Comparison of ENCODE assay signal across 8 cellular contexts in the genomic region with DNA sequence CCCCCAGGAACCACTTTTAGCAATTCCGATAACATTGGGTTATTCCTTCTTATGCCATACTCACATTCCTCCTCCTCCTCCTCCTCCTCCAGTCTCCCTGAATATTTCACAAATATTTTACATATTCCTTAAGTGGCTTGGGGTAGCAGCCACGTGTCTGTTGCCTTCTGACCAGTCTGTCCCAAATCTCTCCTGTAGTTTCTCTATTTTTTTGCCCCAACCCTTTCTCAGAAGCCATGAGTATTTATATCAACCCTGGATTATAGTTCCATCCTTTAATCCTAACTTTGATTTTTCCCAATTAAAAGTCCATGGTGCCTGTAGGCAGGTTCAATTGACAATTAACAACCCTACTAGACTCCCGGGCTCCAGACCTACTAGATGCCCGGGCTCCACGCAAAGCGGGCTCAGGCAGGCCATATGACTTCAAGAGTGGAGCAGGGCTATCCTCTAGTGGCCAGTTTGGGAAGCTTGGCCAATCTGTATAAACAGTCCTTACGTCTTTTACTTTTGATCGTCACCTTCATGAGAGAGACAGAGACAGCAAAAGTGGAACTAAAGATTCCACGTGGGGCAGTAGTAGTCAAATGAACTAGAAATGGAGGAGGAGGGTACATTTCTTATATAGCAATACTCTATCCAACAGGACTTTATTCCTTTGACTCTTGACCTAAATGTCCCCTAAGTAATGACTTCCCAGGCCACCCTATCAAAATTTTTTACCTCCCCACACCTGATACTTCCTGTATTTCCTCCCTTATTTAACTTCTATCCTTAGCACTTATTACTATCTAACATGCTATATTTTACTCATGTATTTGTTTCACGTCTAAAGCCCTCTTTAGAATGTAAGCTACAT.
A peak's percentile ranks its signal among the peaks of the same experiment; 100 is the strongest.
DNase-seq lines count a peak whose midpoint lies in the region; ATAC-seq, FAIRE-seq and TF ChIP-seq lines count a peak whose summit lies in the region.

No MANE protein-coding gene starts in this region.

- CTCF ChIA-PET in AG04450 (lab: Charles Lee) (interaction anchor here (0.7 to 2.5 kb wide), 8 partner anchors 10 to 591 kb away, joined by 3 to 29 read pairs (median 4); a partner anchor contains a TSS), HepG2 (lab: Yijun Ruan, JAX; ENCODE audit: low intra/inter-chr PET ratio, low total read pairs) (interaction anchor here (2.3 kb wide), 1 partner anchor 133 kb away, joined by 29 read pairs; no protein-coding TSS in a partner anchor)

- no peak overlapping the region for H3K27ac ChIP-seq in AG04450 (ENCODE audit: low read depth, low read length)
- H3K27ac ChIP-seq in HepG2 (ENCODE audit: extremely low read length, insufficient read depth, low read length): no peak overlapping the region
- H3K27ac ChIP-seq in stomach smooth muscle (ENCODE audit: low read length): no peak overlapping the region

- no peaks in the 10 kb centered on the region for H4K20me1 ChIP-seq in HepG2 (ENCODE audit: insufficient read depth, low read length)

- WGBS in HepG2 (ENCODE audit: low lambda C conversion rate): 18% methylated on average over 10 of the region's 10 CpGs

- H3K36me3 ChIP-seq in HepG2 (replicated peaks in 1 of 2; ENCODE audit: control insufficient read depth in 1 of 2, insufficient read depth in 2 of 2, low read length in 2 of 2): no peaks in the 10 kb centered on the region
- no peaks in the 10 kb centered on the region for H3K36me3 ChIP-seq in stomach smooth muscle (ENCODE audit: control insufficient read depth in 2 of 2, insufficient read depth in 2 of 2, low read length in 2 of 2)

- no peak for TF ChIP-seq EP300 in HepG2 (IDR thresholded peaks at IDR 0.05; ENCODE audit: low read depth in 2 of 2, low read length in 2 of 2)
- no peak for TF ChIP-seq EP300 in HepG2 (CRISPR knock-in tag; IDR thresholded peaks at IDR 0.05; ENCODE audit: borderline replicate concordance)

- H3K27me3 ChIP-seq in AG04450 (ENCODE audit: control insufficient read depth, insufficient read depth, low read length) (peaks cover 7% of the 10 kb centered on the region), HepG2 (ENCODE audit: control insufficient read depth in 1 of 2, insufficient read depth in 2 of 2, low read length in 2 of 2) (0 out of 5 replicates have a peak, but pooled peaks cover 0 to 9% of the 10 kb centered on the region in 2 experiments), stomach smooth muscle (ENCODE audit: control insufficient read depth in 1 of 2, insufficient read depth in 2 of 2, low read length in 2 of 2) (no peaks in the 10 kb centered on the region)

- intact Hi-C loops in HepG2 (cut with micrococcal nuclease; ENCODE audit: unreplicated experiment): loop anchor here (1.0 to 10.0 kb wide), 6 partner anchors 49 to 575 kb away; no protein-coding TSS in a partner anchor

- no TSS peak for BruUV-seq in HepG2 (replicated peaks; lab: Mats Ljungman, UMichigan)

- ATAC-seq in HepG2: peak; percentile 85
- no peak for ATAC-seq in GM21723 (IDR thresholded peaks at IDR 0.05; ENCODE audit: unreplicated experiment)

- POLR2A ChIA-PET in AG04450 (lab: Yijun Ruan, JAX): no interaction called here
- POLR2A ChIA-PET in HepG2 (lab: Yijun Ruan, JAX): no interaction called here

- H3K4me3 ChIP-seq in AG04450 (ENCODE audit: low read depth, low read length) (0 out of 2 replicates have a peak overlapping the region, but pooled peaks have one; percentile 17), HepG2 (replicated peaks in 1 of 3; ENCODE audit: insufficient read depth in 1 of 3, low read depth in 2 of 3, low read length in 3 of 3) (0 out of 6 replicates have a peak overlapping the region, but pooled peaks of 1 of the 3 experiments have one; percentile 9), stomach smooth muscle (ENCODE audit: low read length in 2 of 2) (peak overlapping the region; percentile 32 to 54)

- H2AFZ ChIP-seq in HepG2 (ENCODE audit: low read length): peak overlapping the region; percentile 54

- H3K4me1 ChIP-seq in HepG2 (ENCODE audit: insufficient read depth, low read length): peaks cover 52% of the 10 kb centered on the region
- H3K4me1 ChIP-seq in stomach smooth muscle (ENCODE audit: control insufficient read depth, insufficient read depth, low read length): peaks cover 24% of the 10 kb centered on the region

- H3K4me2 ChIP-seq in HepG2 (ENCODE audit: low read depth, low read length): peak overlapping the region; percentile 62

- peak; percentile 82 for TF ChIP-seq RAD21 in HepG2 (CRISPR knock-in tag; IDR thresholded peaks at IDR 0.05)

- H3K9me3 ChIP-seq in AG04450 (ENCODE audit: control insufficient read depth, insufficient read depth, low read length): no peaks in the 10 kb centered on the region; the same call in 1 of the 2 replicates
- no peaks in the 10 kb centered on the region for H3K9me3 ChIP-seq in HepG2 (ENCODE audit: low read length)
- H3K9me3 ChIP-seq in stomach smooth muscle (ENCODE audit: control insufficient read depth in 2 of 2, low read length in 2 of 2): no peaks in the 10 kb centered on the region

- no peak for TF ChIP-seq POLR2A in HepG2 (IDR thresholded peaks at IDR 0.05; ENCODE audit: insufficient read depth in 1 of 2, low read depth in 2 of 2, low read length in 2 of 2)

- TF ChIP-seq CTCF in AG04450 (IDR thresholded peaks at IDR 0.05; ENCODE audit: low read depth, low read length): peak; percentile 96
- TF ChIP-seq CTCF in GM10266 (IDR thresholded peaks at IDR 0.05; ENCODE audit: control insufficient read depth, insufficient read depth, low read depth, missing control alignments): peak; percentile 52
- TF ChIP-seq CTCF in HepG2 (CRISPR knock-in tag; IDR thresholded peaks at IDR 0.05): peak; percentile 86

- peak; percentile 34 for FAIRE-seq in HepG2 (lab: Jason Lieb, UNC)

- DNase-seq in AG04450 (ENCODE audit: low read depth, low spot score): peak; percentile 7
- DNase-seq in GM10266 (ENCODE audit: extremely low spot score): peak; percentile 60
- peak; percentile 66 for DNase-seq in HuH-7.5 (ENCODE audit: low spot score)
- peak; percentile 85 for DNase-seq in RKO (ENCODE audit: low spot score)
- DNase-seq in dedifferentiated amniotic fluid mesenchymal stem cell (ENCODE audit: extremely low spot score): peak; percentile 87
- peak; percentile 61 for DNase-seq in HepG2 (ENCODE audit: low spot score)

- H3K9ac ChIP-seq in HepG2 (ENCODE audit: insufficient read depth, low read depth, low read length) (peak overlapping the region; percentile 3; the same call in 1 of the 2 replicates), stomach smooth muscle (ENCODE audit: low read length in 2 of 2) (peak overlapping the region in 1 of 2 donors; percentile 69)

- no peaks in the 10 kb centered on the region for H3K79me2 ChIP-seq in HepG2 (ENCODE audit: insufficient read depth, low read length)

- in situ Hi-C loops in HepG2 (cut with HindIII; ENCODE audit: extremely low pct_ligation_motif_present, low pct_unique_long_range_greater_than_20kb): loop anchor here (10.0 kb wide), 1 partner anchor 132 kb away; no protein-coding TSS in a partner anchor

TF ChIP-seq in HepG2, 621 proteins besides CTCF, POLR2A, EP300 and RAD21 (continues in another document):
- TF ChIP-seq JUND (CRISPR knock-in tag; IDR thresholded peaks at IDR 0.05) (no peak), SAP130 (CRISPR knock-in tag; IDR thresholded peaks at IDR 0.05; ENCODE audit: low read depth) (0 out of 2 replicates have a peak, but pooled peaks have one; percentile 21), TBX3 (IDR thresholded peaks at IDR 0.05; ENCODE audit: borderline replicate concordance) (no peak), RXRB (CRISPR knock-in tag; IDR thresholded peaks at IDR 0.05; ENCODE audit: borderline replicate concordance) (peak; percentile 15; the same call in 1 of the 2 replicates)
- TF ChIP-seq, protein P1, sequence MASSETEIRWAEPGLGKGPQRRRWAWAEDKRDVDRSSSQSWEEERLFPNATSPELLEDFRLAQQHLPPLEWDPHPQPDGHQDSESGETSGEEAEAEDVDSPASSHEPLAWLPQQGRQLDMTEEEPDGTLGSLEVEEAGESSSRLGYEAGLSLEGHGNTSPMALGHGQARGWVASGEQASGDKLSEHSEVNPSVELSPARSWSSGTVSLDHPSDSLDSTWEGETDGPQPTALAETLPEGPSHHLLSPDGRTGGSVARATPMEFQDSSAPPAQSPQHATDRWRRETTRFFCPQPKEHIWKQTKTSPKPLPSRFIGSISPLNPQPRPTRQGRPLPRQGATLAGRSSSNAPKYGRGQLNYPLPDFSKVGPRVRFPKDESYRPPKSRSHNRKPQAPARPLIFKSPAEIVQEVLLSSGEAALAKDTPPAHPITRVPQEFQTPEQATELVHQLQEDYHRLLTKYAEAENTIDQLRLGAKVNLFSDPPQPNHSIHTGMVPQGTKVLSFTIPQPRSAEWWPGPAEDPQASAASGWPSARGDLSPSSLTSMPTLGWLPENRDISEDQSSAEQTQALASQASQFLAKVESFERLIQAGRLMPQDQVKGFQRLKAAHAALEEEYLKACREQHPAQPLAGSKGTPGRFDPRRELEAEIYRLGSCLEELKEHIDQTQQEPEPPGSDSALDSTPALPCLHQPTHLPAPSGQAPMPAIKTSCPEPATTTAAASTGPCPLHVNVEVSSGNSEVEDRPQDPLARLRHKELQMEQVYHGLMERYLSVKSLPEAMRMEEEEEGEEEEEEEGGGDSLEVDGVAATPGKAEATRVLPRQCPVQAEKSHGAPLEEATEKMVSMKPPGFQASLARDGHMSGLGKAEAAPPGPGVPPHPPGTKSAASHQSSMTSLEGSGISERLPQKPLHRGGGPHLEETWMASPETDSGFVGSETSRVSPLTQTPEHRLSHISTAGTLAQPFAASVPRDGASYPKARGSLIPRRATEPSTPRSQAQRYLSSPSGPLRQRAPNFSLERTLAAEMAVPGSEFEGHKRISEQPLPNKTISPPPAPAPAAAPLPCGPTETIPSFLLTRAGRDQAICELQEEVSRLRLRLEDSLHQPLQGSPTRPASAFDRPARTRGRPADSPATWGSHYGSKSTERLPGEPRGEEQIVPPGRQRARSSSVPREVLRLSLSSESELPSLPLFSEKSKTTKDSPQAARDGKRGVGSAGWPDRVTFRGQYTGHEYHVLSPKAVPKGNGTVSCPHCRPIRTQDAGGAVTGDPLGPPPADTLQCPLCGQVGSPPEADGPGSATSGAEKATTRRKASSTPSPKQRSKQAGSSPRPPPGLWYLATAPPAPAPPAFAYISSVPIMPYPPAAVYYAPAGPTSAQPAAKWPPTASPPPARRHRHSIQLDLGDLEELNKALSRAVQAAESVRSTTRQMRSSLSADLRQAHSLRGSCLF (CRISPR knock-in tag; IDR thresholded peaks at IDR 0.05; ENCODE audit: borderline replicate concordance): no peak
- TF ChIP-seq, protein P2, sequence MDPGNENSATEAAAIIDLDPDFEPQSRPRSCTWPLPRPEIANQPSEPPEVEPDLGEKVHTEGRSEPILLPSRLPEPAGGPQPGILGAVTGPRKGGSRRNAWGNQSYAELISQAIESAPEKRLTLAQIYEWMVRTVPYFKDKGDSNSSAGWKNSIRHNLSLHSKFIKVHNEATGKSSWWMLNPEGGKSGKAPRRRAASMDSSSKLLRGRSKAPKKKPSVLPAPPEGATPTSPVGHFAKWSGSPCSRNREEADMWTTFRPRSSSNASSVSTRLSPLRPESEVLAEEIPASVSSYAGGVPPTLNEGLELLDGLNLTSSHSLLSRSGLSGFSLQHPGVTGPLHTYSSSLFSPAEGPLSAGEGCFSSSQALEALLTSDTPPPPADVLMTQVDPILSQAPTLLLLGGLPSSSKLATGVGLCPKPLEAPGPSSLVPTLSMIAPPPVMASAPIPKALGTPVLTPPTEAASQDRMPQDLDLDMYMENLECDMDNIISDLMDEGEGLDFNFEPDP (CRISPR knock-in tag; conservative IDR thresholded peaks at IDR 0.05): 0 out of 2 replicates have a peak, but pooled peaks have one; percentile 56

Comparison
In these comparisons a context has a peak if more than half of its experiments do, and no peak if none do; other contexts are left out.
1. DNase-seq: peak in every context shown above with its lines; median percentile 87 in dedifferentiated amniotic fluid mesenchymal stem cell; 85 in RKO; 66 in HuH-7.5; 61 in HepG2; 60 in GM10266; 7 in AG04450.